1 cellular context compared by ENCODE assay signal in genomic region chr6:34526992-34527728, GRCh38.
TF ChIP-seq lines count a peak whose summit lies in the region.

No MANE protein-coding gene starts in this region.

TF ChIP-seq in HepG2, 621 proteins besides CTCF, POLR2A, EP300 and RAD21 (continued from another document):
- TF ChIP-seq ZNF609 (CRISPR knock-in tag; IDR thresholded peaks at IDR 0.05; ENCODE audit: borderline replicate concordance) (no peak), ZFP36L2 (CRISPR knock-in tag; IDR thresholded peaks at IDR 0.05) (no peak), ZSCAN30 (CRISPR knock-in tag; IDR thresholded peaks at IDR 0.05) (no peak), SALL2 (CRISPR knock-in tag; IDR thresholded peaks at IDR 0.05) (no peak; the same call in 1 of the 2 replicates), ZBTB1 (CRISPR knock-in tag; IDR thresholded peaks at IDR 0.05; ENCODE audit: borderline replicate concordance) (no peak), ZBTB43 (CRISPR knock-in tag; conservative IDR thresholded peaks at IDR 0.05) (no peak), SMAD3 (CRISPR knock-in tag; IDR thresholded peaks at IDR 0.05) (no peak), MTA1 (CRISPR knock-in tag; IDR thresholded peaks at IDR 0.05; ENCODE audit: borderline replicate concordance) (no peak), SRY (CRISPR knock-in tag; IDR thresholded peaks at IDR 0.05) (no peak), HDAC6 (IDR thresholded peaks at IDR 0.05; ENCODE audit: low read depth, low read length) (no peak), ZNF691 (CRISPR knock-in tag; IDR thresholded peaks at IDR 0.05; ENCODE audit: borderline replicate concordance, low read depth) (peak; percentile 78; the same call in 1 of the 2 replicates), BCL6 (CRISPR knock-in tag; IDR thresholded peaks at IDR 0.05) (peak; percentile 35; the same call in 1 of the 2 replicates), SAFB2 (CRISPR knock-in tag; IDR thresholded peaks at IDR 0.05; ENCODE audit: borderline replicate concordance, low read depth) (no peak), FOXP1 (IDR thresholded peaks at IDR 0.05) (no peak), FOXP1 (CRISPR knock-in tag; IDR thresholded peaks at IDR 0.05) (no peak), ZNF10 (CRISPR knock-in tag; IDR thresholded peaks at IDR 0.05; ENCODE audit: borderline replicate concordance, low read depth) (no peak), ZNF607 (CRISPR knock-in tag; IDR thresholded peaks at IDR 0.05; ENCODE audit: borderline replicate concordance) (peak; percentile 86), ZNF567 (CRISPR knock-in tag; IDR thresholded peaks at IDR 0.05; ENCODE audit: borderline replicate concordance) (no peak), ZNF83 (CRISPR knock-in tag; IDR thresholded peaks at IDR 0.05; ENCODE audit: borderline replicate concordance) (no peak), LCORL (IDR thresholded peaks at IDR 0.05) (no peak), LCORL (CRISPR knock-in tag; IDR thresholded peaks at IDR 0.05) (peak; percentile 81), MLLT10 (CRISPR knock-in tag; IDR thresholded peaks at IDR 0.05) (no peak), ZFP36L1 (CRISPR knock-in tag; IDR thresholded peaks at IDR 0.05) (no peak), ARNT (IDR thresholded peaks at IDR 0.05) (no peak), ZNF451 (CRISPR knock-in tag; IDR thresholded peaks at IDR 0.05) (0 out of 2 replicates have a peak, but pooled peaks have one; percentile 79), ZNF496 (CRISPR knock-in tag; IDR thresholded peaks at IDR 0.05; ENCODE audit: insufficient replicate concordance) (no peak), ZSCAN29 (CRISPR knock-in tag; conservative IDR thresholded peaks at IDR 0.05) (peak; percentile 95), KLF16 (CRISPR knock-in tag; IDR thresholded peaks at IDR 0.05) (no peak), RARA (CRISPR knock-in tag; IDR thresholded peaks at IDR 0.05) (0 out of 2 replicates have a peak, but pooled peaks have one; percentile 39), CHCHD3 (CRISPR knock-in tag; IDR thresholded peaks at IDR 0.05) (0 out of 2 replicates have a peak, but pooled peaks have one; percentile 72), CENPX (CRISPR knock-in tag; IDR thresholded peaks at IDR 0.05) (no peak), ZNF101 (CRISPR knock-in tag; IDR thresholded peaks at IDR 0.05; ENCODE audit: borderline replicate concordance, low read depth) (no peak), THAP7 (CRISPR knock-in tag; IDR thresholded peaks at IDR 0.05) (no peak), ZKSCAN1 (IDR thresholded peaks at IDR 0.05; ENCODE audit: low read length) (no peak), HDAC1 (CRISPR knock-in tag; IDR thresholded peaks at IDR 0.05) (0 out of 2 replicates have a peak, but pooled peaks have one; percentile 28), KAT2B (IDR thresholded peaks at IDR 0.05; ENCODE audit: borderline replicate concordance, low read depth, low read length) (no peak), ZNF709 (CRISPR knock-in tag; IDR thresholded peaks at IDR 0.05) (0 out of 2 replicates have a peak, but pooled peaks have one; percentile 22), DPF2 (CRISPR knock-in tag; IDR thresholded peaks at IDR 0.05; ENCODE audit: borderline replicate concordance, low read depth) (no peak), ZSCAN25 (CRISPR knock-in tag; IDR thresholded peaks at IDR 0.05) (no peak), NFE2L2 (IDR thresholded peaks at IDR 0.05; ENCODE audit: low read length) (no peak), NFKBIZ (CRISPR knock-in tag; IDR thresholded peaks at IDR 0.05) (0 out of 2 replicates have a peak, but pooled peaks have one; percentile 57), ZNF160 (CRISPR knock-in tag; IDR thresholded peaks at IDR 0.05) (0 out of 2 replicates have a peak, but pooled peaks have one; percentile 65), ZSCAN31 (CRISPR knock-in tag; IDR thresholded peaks at IDR 0.05; ENCODE audit: low read depth) (peak; percentile 62; the same call in 1 of the 2 replicates), ZNF614 (CRISPR knock-in tag; IDR thresholded peaks at IDR 0.05; ENCODE audit: borderline replicate concordance) (peak; percentile 55; the same call in 1 of the 2 replicates), ZNF432 (CRISPR knock-in tag; IDR thresholded peaks at IDR 0.05; ENCODE audit: borderline replicate concordance) (no peak), ZNF331 (CRISPR knock-in tag; IDR thresholded peaks at IDR 0.05) (peak; percentile 81; the same call in 1 of the 2 replicates), ZNF3 (CRISPR knock-in tag; IDR thresholded peaks at IDR 0.05) (no peak), ZNF879 (CRISPR knock-in tag; IDR thresholded peaks at IDR 0.05) (no peak), ATF3 (CRISPR knock-in tag; IDR thresholded peaks at IDR 0.05) (peak; percentile 43; the same call in 1 of the 2 replicates), DNMT1 (CRISPR knock-in tag; IDR thresholded peaks at IDR 0.05) (peak; percentile 61; the same call in 1 of the 2 replicates), PTBP1 (IDR thresholded peaks at IDR 0.05; ENCODE audit: low read depth, low read length, poor library complexity, severe bottlenecking) (no peak), YY1 (IDR thresholded peaks at IDR 0.05; ENCODE audit: insufficient read depth, insufficient replicate concordance, low read depth, low read length) (peak; percentile 62)
